ENCODE assay signal across 8 cellular contexts in the genomic region with DNA sequence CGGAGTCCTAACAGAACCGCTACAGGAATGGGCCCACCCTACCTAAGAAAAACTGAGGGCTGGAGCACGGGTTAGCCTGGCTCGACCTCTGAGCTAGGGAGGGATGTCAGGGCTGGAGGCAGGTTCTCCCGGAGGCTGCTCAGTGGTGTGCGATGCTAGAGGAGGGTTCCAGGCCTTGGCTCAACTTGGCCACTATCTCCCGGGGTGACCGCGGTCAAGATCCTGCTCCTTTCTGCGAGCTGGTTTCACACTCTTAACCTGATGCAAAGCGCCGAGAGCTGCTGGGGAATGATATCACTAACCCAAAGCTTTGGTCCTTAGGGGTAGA. TPM values are rescaled to one million over a fixed set of nuclear protein-coding genes. Genes with fewer than 3 reads are reported as not detected.
DNase-seq lines count a peak whose midpoint lies in the region; ATAC-seq and TF ChIP-seq lines count a peak whose summit lies in the region.

No MANE protein-coding gene starts in this region.

- peaks cover 5% of the 10 kb centered on the region for H3K4me1 ChIP-seq in HAP-1

- no peaks in the 10 kb centered on the region for H3K9me3 ChIP-seq in HAP-1

- ATAC-seq in left cardiac atrium: peak; percentile 29 to 54

- peaks cover 6% of the 10 kb centered on the region; the same call in 1 of the 2 replicates for H3K36me3 ChIP-seq in HAP-1 (replicated peaks)

- no peaks in the 10 kb centered on the region for H3K27me3 ChIP-seq in HAP-1 (ENCODE audit: low read depth)

- peak overlapping the region; percentile 60 to 99 (median 96) for H3K27ac ChIP-seq in skin epidermis

- TF ChIP-seq CTCF in AG10803 (conservative IDR thresholded peaks at IDR 0.05; ENCODE audit: low read length) (no peak), WI38 (IDR thresholded peaks at IDR 0.05; ENCODE audit: low read depth, low read length) (no peak)

- DNase-seq in AG10803 (ENCODE audit: low read depth) (no peak), HAP-1 (ENCODE audit: low spot score in 2 of 2) (no peak), left cardiac atrium (no peak), NCI-H2196 treated with DMSO at 0.1 percent for 48 hours (lab: John Stamatoyannopoulos, UW; ENCODE audit: unreplicated experiment) (no peak), amygdala (lab: John Stamatoyannopoulos, UW) (no peak), Ammon's horn (ENCODE audit: low spot score) (no peak)

- in situ Hi-C loops in HAP-1 (cut with MboI; ENCODE audit: low sequenced_read_pairs): no loop called here

- H3K4me3 ChIP-seq in AG10803 (ENCODE audit: low read length): peak overlapping the region; percentile 99
- peak overlapping the region; percentile 94 for H3K4me3 ChIP-seq in HAP-1
- H3K4me3 ChIP-seq in WI38 (ENCODE audit: low read depth, low read length): peak overlapping the region; percentile 99
- peak overlapping the region; percentile 58 to 96 (median 82) for H3K4me3 ChIP-seq in skin epidermis

- intact Hi-C loops in left cardiac atrium (cut with DNase I): loop anchor here in 1 of 2 donors (5.0 kb wide), 1 partner anchor 111 kb away; a partner anchor contains a TSS

RNA-seq across cellular contexts. Expression of a gene that starts 0.3 kb away (rescaled TPM):
- 10 to 100 TPM; 48.7 to 50.8 TPM for total RNA-seq in left cardiac atrium

RNA-seq across cellular contexts. Expression of a gene that starts 58.9 kb away (rescaled TPM):
- 10 to 100 TPM; 28.1 to 32.8 TPM for total RNA-seq in left cardiac atrium
